Comparison of ENCODE assay signal across 8 cellular contexts in genomic region chr10:35089641-35090161, GRCh38. TPM values are rescaled to one million over a fixed set of nuclear protein-coding genes. Genes with fewer than 3 reads are reported as not detected.
DNase-seq lines count a peak whose midpoint lies in the region; ATAC-seq, FAIRE-seq and TF ChIP-seq lines count a peak whose summit lies in the region.

No MANE protein-coding gene starts in this region.

- ATAC-seq in GM12878 = peak; percentile 66

- H3K36me3 ChIP-seq in GM12878 (ENCODE audit: control insufficient read depth in 2 of 2, insufficient read depth in 2 of 2, low read length in 1 of 2) = no peaks in the 10 kb centered on the region

- TF ChIP-seq EP300 in GM12878 (IDR thresholded peaks at IDR 0.05; ENCODE audit: borderline replicate concordance in 1 of 2, control insufficient read depth in 1 of 2, low read depth in 2 of 2, low read length in 2 of 2) = no peak

- H3K4me1 ChIP-seq in GM12878 (ENCODE audit: control insufficient read depth, insufficient read depth, low read length) = peaks cover 4% of the 10 kb centered on the region; the same call in 1 of the 2 replicates

- TF ChIP-seq POLR2A in GM12878 (IDR thresholded peaks at IDR 0.05; ENCODE audit: low read depth, low read length) = no peak

- H3K4me3 ChIP-seq in GM12878 (peak overlapping the region; percentile 79), iPS-18c (ENCODE audit: insufficient read depth, low read depth, low read length) (peak overlapping the region; percentile 78), skin epidermis (peak overlapping the region; percentile 71 to 99 (median 95))

- POLR2A ChIA-PET in GM12878 (lab: Charles Lee) = no interaction called here

- SMC1A ChIA-PET in GM12878 (lab: Charles Lee; ENCODE audit: uncharacterized antibody, unreplicated experiment) = interaction anchor here (1.4 to 2.8 kb wide), 4 partner anchors 30 to 106 kb away, joined by 3 to 6 read pairs (median 4); no protein-coding TSS in a partner anchor

- H3K79me2 ChIP-seq in GM12878 (ENCODE audit: control insufficient read depth, insufficient read depth, low read length) = peaks cover 48% of the 10 kb centered on the region

- H3K9me3 ChIP-seq in GM12878 (replicated peaks; ENCODE audit: control insufficient read depth, insufficient read depth, low read length) = no peaks in the 10 kb centered on the region; the same call in 1 of the 3 replicates
- no peaks in the 10 kb centered on the region for H3K9me3 ChIP-seq in iPS-18c (ENCODE audit: control insufficient read depth, insufficient read depth, low read length)

- in situ Hi-C loops in GM12878 (cut with MboI) = no loop called here

- FAIRE-seq in GM12878 (lab: Jason Lieb, UNC) = no peak

- BruUV-seq in GM12878 (replicated peaks; lab: Mats Ljungman, UMichigan) = no TSS peak

- intact Hi-C loops in GM12878 (cut with micrococcal nuclease; ENCODE audit: unreplicated experiment) = no loop called here

- DNase-seq in activated CD8-positive, alpha-beta memory T cell treated with anti-CD3 and anti-CD28 coated beads, Interleukin-2, amount 50 U/mL, for 48 hours = peak; percentile 53
- no peak for DNase-seq in activated CD8-positive, alpha-beta memory T cell treated with anti-CD3 and anti-CD28 coated beads for 24 hours
- DNase-seq in HCEC 1CT (peak; percentile 6), NAMALWA (ENCODE audit: low spot score) (peak; percentile 58), GM12878 (ENCODE audit: low read depth, low spot score) (no peak)
- no peak for DNase-seq in effector CD8-positive, alpha-beta T cell (lab: John Stamatoyannopoulos, UW)

- TF ChIP-seq RAD21 in GM12878 (IDR thresholded peaks at IDR 0.05; ENCODE audit: insufficient read depth, low read depth, low read length) = no peak

- CTCF ChIA-PET in GM12878 (lab: Yijun Ruan, JAX) = interaction anchor here (0.5 to 1.5 kb wide), 3 partner anchors 30 to 131 kb away, joined by 3 to 4 read pairs (median 3); no protein-coding TSS in a partner anchor

- H3K27ac ChIP-seq in GM12878 (ENCODE audit: control insufficient read depth, insufficient read depth) (peak overlapping the region; percentile 91), skin epidermis (peak overlapping the region; percentile 87 to 100 (median 99))

- H3K4me2 ChIP-seq in GM12878 (ENCODE audit: control insufficient read depth, insufficient read depth) = peak overlapping the region; percentile 64

- H3K9ac ChIP-seq in GM12878 (ENCODE audit: control insufficient read depth, insufficient read depth, low read length) = peak overlapping the region; percentile 89

- RAD21 ChIA-PET in GM12878 (lab: Charles Lee; ENCODE audit: unreplicated experiment) = interaction anchor here (1.0 to 1.3 kb wide), 2 partner anchors 30 to 106 kb away, joined by 3 to 5 read pairs; no protein-coding TSS in a partner anchor

- no peak for TF ChIP-seq CTCF in GM12878 (IDR thresholded peaks at IDR 0.05 in 2 of 3, conservative IDR thresholded peaks at IDR 0.05 in 1 of 3; ENCODE audit: control insufficient read depth in 2 of 3, extremely low read depth in 1 of 3, insufficient read depth in 1 of 3, low read depth in 3 of 3, low read length in 3 of 3)

- 1% methylated on average over 12 of the region's 26 CpGs for whole genome bisulfite sequencing in GM12878 (ENCODE audit: insufficient coverage, insufficient replicate concordance, low lambda C conversion rate, missing lambda C conversion rate)

- peak overlapping the region; percentile 100 for H2AFZ ChIP-seq in GM12878 (ENCODE audit: control insufficient read depth, low read depth, low read length)

- no peaks in the 10 kb centered on the region for H4K20me1 ChIP-seq in GM12878 (ENCODE audit: control insufficient read depth, insufficient read depth)

- H3K27me3 ChIP-seq in GM12878 (replicated peaks in 1 of 2; ENCODE audit: control insufficient read depth in 2 of 2, insufficient read depth in 2 of 2, low read length in 1 of 2) = no peaks in the 10 kb centered on the region

TF ChIP-seq in GM12878, 131 proteins besides CTCF, POLR2A, EP300 and RAD21 (continues in another document):
- no peak for TF ChIP-seq SMAD1 (IDR thresholded peaks at IDR 0.05; ENCODE audit: low read depth, partially characterized antibody)
- no peak for TF ChIP-seq RELA (IDR thresholded peaks at IDR 0.05; ENCODE audit: borderline replicate concordance, partially characterized antibody)
- no peak for TF ChIP-seq SUPT20H (IDR thresholded peaks at IDR 0.05; ENCODE audit: borderline replicate concordance, control insufficient read depth, low read depth, low read length)
- no peak for TF ChIP-seq ZBTB11 (CRISPR knock-in tag; IDR thresholded peaks at IDR 0.05)
- no peak for TF ChIP-seq PAX8 (IDR thresholded peaks at IDR 0.05)
- TF ChIP-seq PML (IDR thresholded peaks at IDR 0.05; ENCODE audit: low read length) = no peak
- TF ChIP-seq PBX3 (IDR thresholded peaks at IDR 0.05; ENCODE audit: insufficient replicate concordance, low read depth, low read length) = peak; percentile 81
- TF ChIP-seq MAX (IDR thresholded peaks at IDR 0.05; ENCODE audit: low read depth, low read length) = no peak

RNA-seq across cellular contexts. Expression of gene CUL2, which starts 0.4 kb away (rescaled TPM):
- 25.8 and 29.0 TPM in 2 replicates for total RNA-seq in GM12878 (2013; cell fraction: nucleolus; rRNA removed)
- total RNA-seq in GM12878 (2014; rRNA removed) (15.6 and 20.2 TPM in 2 replicates), GM12878 (2014; rRNA removed; fragmentation: Illumina TruSeq; extraction: Trizol) (29.5 and 31.9 TPM in 2 replicates), GM12878 (2021) (31.3 and 34.5 TPM in 2 replicates)
- 8.6 TPM for polyA plus RNA-seq in GM12878 (2011; ENCODE audit: low read depth)
- polyA plus RNA-seq in GM12878 (2011; rRNA removed) (34.7 and 71.2 TPM in 2 replicates), GM12878 (2014; fragmentation: Illumina TruSeq; extraction: Trizol) (35.3 and 46.3 TPM in 2 replicates), GM12878 (2014; fragmentation: Nextera tagmentation; extraction: Ambion mirVana) (10 to 100 TPM; 11.9 to 12.7 TPM), GM12878 (2014; rRNA removed) (18.1 and 25.6 TPM in 2 replicates), GM12878 (2016; fragmentation: Nextera tagmentation; extraction: Ambion mirVana) (10 to 100 TPM; 51.6 to 56.5 TPM)
- 11.0 and 11.5 TPM in 2 replicates for polyA plus RNA-seq in GM12878 (2011; cell fraction: cytosol; rRNA removed)
- 10.6 and 12.5 TPM in 2 replicates for polyA plus RNA-seq in GM12878 (2011; cell fraction: nucleus; rRNA removed)
- polyA plus RNA-seq in GM12878 (2012) = 11.8 and 18.2 TPM in 2 replicates
- polyA minus RNA-seq in GM12878 (2011; rRNA and poly(A)+ RNA removed) = 17.7 and 26.9 TPM in 2 replicates
- 12.4 and 13.1 TPM in 2 replicates for polyA minus RNA-seq in GM12878 (2011; cell fraction: cytosol; rRNA and poly(A)+ RNA removed)
- 7.1 and 13.9 TPM in 2 replicates for polyA minus RNA-seq in GM12878 (2011; cell fraction: nucleus; rRNA and poly(A)+ RNA removed)

RNA-seq across cellular contexts. Expression of gene CREM, which starts 36.9 kb away (rescaled TPM):
- 48.2 and 52.6 TPM in 2 replicates for total RNA-seq in GM12878 (2013; cell fraction: nucleolus; rRNA removed)
- 57.0 and 70.6 TPM in 2 replicates for total RNA-seq in GM12878 (2014; rRNA removed)
- total RNA-seq in GM12878 (2014; rRNA removed; fragmentation: Illumina TruSeq; extraction: Trizol) = 57.6 and 58.5 TPM in 2 replicates
- 50.5 and 51.3 TPM in 2 replicates for total RNA-seq in GM12878 (2021)
- polyA plus RNA-seq in GM12878 (2011; ENCODE audit: low read depth) = 28.8 TPM
- polyA plus RNA-seq in GM12878 (2011; rRNA removed) = 70.6 and 82.5 TPM in 2 replicates
- polyA plus RNA-seq in GM12878 (2011; cell fraction: cytosol; rRNA removed) = 46.0 and 56.9 TPM in 2 replicates
- polyA plus RNA-seq in GM12878 (2011; cell fraction: nucleus; rRNA removed) = 27.6 and 29.1 TPM in 2 replicates
- 35.8 and 39.6 TPM in 2 replicates for polyA plus RNA-seq in GM12878 (2012)
- 59.7 and 59.9 TPM in 2 replicates for polyA plus RNA-seq in GM12878 (2014; fragmentation: Illumina TruSeq; extraction: Trizol)
- 10 to 100 TPM; 64.2 to 70.7 TPM for polyA plus RNA-seq in GM12878 (2014; fragmentation: Nextera tagmentation; extraction: Ambion mirVana)
- polyA plus RNA-seq in GM12878 (2014; rRNA removed) = 78.5 and 82.9 TPM in 2 replicates
- 100 to 1,000 TPM; 100 to 115 TPM for polyA plus RNA-seq in GM12878 (2016; fragmentation: Nextera tagmentation; extraction: Ambion mirVana)
- polyA minus RNA-seq in GM12878 (2011; rRNA and poly(A)+ RNA removed) = 35.8 and 46.9 TPM in 2 replicates
- polyA minus RNA-seq in GM12878 (2011; cell fraction: cytosol; rRNA and poly(A)+ RNA removed) = 11.2 and 18.3 TPM in 2 replicates
- polyA minus RNA-seq in GM12878 (2011; cell fraction: nucleus; rRNA and poly(A)+ RNA removed) = 15.2 and 25.0 TPM in 2 replicates

Comparison
In these comparisons a context has a peak if more than half of its experiments do, and no peak if none do; other contexts are left out.
1. DNase-seq: peak in activated CD8-positive, alpha-beta memory T cell treated with anti-CD3 and anti-CD28 coated beads, Interleukin-2, amount 50 U/mL, for 48 hours (single experiment), HCEC 1CT (single experiment) and NAMALWA (single experiment); none in activated CD8-positive, alpha-beta memory T cell treated with anti-CD3 and anti-CD28 coated beads for 24 hours (single experiment), GM12878 (single experiment) and effector CD8-positive, alpha-beta T cell (single experiment).
2. Peak in every context shown above with its lines, with median percentiles within 50 percentile points of each other: H3K4me3 ChIP-seq.